In the genomic region with DNA sequence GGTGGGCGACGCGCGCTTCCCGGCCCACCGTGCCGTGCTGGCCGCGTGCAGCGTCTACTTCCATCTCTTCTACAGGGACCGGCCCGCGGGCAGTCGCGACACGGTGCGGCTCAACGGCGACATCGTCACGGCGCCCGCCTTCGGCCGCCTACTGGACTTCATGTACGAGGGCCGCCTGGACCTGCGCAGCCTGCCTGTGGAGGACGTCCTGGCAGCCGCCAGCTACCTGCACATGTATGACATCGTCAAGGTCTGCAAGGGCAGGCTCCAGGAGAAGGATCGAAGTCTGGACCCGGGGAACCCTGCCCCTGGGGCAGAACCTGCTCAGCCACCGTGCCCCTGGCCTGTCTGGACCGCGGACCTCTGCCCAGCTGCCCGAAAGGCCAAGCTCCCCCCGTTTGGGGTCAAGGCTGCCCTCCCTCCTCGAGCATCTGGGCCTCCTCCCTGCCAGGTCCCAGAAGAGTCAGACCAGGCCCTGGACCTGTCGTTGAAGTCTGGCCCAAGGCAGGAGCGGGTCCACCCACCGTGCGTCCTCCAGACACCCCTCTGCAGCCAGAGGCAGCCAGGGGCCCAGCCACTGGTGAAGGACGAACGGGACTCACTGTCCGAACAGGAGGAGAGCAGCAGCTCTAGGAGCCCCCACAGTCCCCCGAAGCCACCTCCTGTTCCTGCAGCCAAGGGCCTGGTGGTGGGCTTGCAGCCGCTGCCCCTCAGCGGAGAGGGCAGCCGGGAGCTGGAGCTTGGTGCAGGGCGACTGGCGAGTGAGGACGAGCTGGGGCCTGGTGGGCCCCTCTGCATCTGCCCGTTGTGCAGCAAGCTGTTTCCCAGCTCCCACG, we compare ENCODE assay signal across 8 cellular contexts. TPM values are rescaled to one million over a fixed set of nuclear protein-coding genes. Genes with fewer than 3 reads are reported as not detected.
DNase-seq lines count a peak whose midpoint lies in the region; FAIRE-seq and TF ChIP-seq lines count a peak whose summit lies in the region.

No MANE protein-coding gene starts in this region.

- H3K36me3 ChIP-seq in esophagus squamous epithelium (no peaks in the 10 kb centered on the region), trophoblast cell (ENCODE audit: control insufficient read depth in 1 of 2, insufficient read depth in 2 of 2, low read length in 2 of 2) (peaks cover 2 to 6% of the 10 kb centered on the region in 2 experiments)

- TF ChIP-seq POLR2A in esophagus squamous epithelium (IDR thresholded peaks at IDR 0.05) (no peak), GM12892 (IDR thresholded peaks at IDR 0.05; ENCODE audit: low read depth, low read length) (no peak)

- peak overlapping the region; percentile 45 for H2AK5ac ChIP-seq in trophoblast cell (ENCODE audit: low read length)

- peak overlapping the region; percentile 68 for H2AFZ ChIP-seq in trophoblast cell (ENCODE audit: insufficient read depth, low read length, poor library complexity)

- no peak overlapping the region for H2BK120ac ChIP-seq in trophoblast cell (ENCODE audit: insufficient read depth, low read length, poor library complexity)

- H3K27ac ChIP-seq in RWPE1 (peak overlapping the region; percentile 84), esophagus squamous epithelium (peak overlapping the region; percentile 82 to 95 (median 92)), trophoblast cell (ENCODE audit: low read depth, low read length) (no peak overlapping the region)

- peak overlapping the region; percentile 60 for H4K12ac ChIP-seq in trophoblast cell (ENCODE audit: low read depth, low read length)

- no peak overlapping the region for H3K23ac ChIP-seq in trophoblast cell (ENCODE audit: low read length)

- H3K9me3 ChIP-seq in esophagus squamous epithelium (no peaks in the 10 kb centered on the region), trophoblast cell (ENCODE audit: insufficient read depth, low read depth, low read length) (peaks cover 6% of the 10 kb centered on the region)

- H3K4me3 ChIP-seq in GM12865 (ENCODE audit: low read depth, low read length) (peak overlapping the region; percentile 62), esophagus squamous epithelium (peak overlapping the region; percentile 55 to 74 (median 60)), trophoblast cell (ENCODE audit: low read depth, low read length) (peak overlapping the region; percentile 72)

- H3K18ac ChIP-seq in trophoblast cell (ENCODE audit: low read length) = peak overlapping the region; percentile 44

- H4K8ac ChIP-seq in trophoblast cell (ENCODE audit: low read depth, low read length) = peak overlapping the region; percentile 34

- H2BK12ac ChIP-seq in trophoblast cell (ENCODE audit: low read length) = no peak overlapping the region

- H4K91ac ChIP-seq in trophoblast cell (ENCODE audit: low read depth, low read length) = peak overlapping the region; percentile 11

- CTCF ChIA-PET in RWPE1 (lab: Yijun Ruan, JAX) = interaction anchor here (0.6 to 1.8 kb wide), 3 partner anchors 19 to 33 kb away, joined by 3 to 5 read pairs (median 3); no protein-coding TSS in a partner anchor

- no peak overlapping the region for H3K4ac ChIP-seq in trophoblast cell (ENCODE audit: low read depth, low read length)

- peaks cover 9% of the 10 kb centered on the region for H3K79me1 ChIP-seq in trophoblast cell (ENCODE audit: low read length)

- TF ChIP-seq CTCF in GM12865 (IDR thresholded peaks at IDR 0.05; ENCODE audit: insufficient read depth, low read depth, low read length, missing control alignments) = no peak
- TF ChIP-seq CTCF in RWPE1 (conservative IDR thresholded peaks at IDR 0.05; ENCODE audit: low read depth) = no peak
- TF ChIP-seq CTCF in esophagus squamous epithelium (IDR thresholded peaks at IDR 0.05) = no peak

- no peak overlapping the region for H3K9ac ChIP-seq in trophoblast cell (ENCODE audit: low read length)

- no peak overlapping the region for H2BK5ac ChIP-seq in trophoblast cell (ENCODE audit: low read depth, low read length, poor library complexity)

- FAIRE-seq in GM12892 (lab: Jason Lieb, UNC) = no peak

- no peaks in the 10 kb centered on the region for H3K27me3 ChIP-seq in esophagus squamous epithelium
- peaks cover 6% of the 10 kb centered on the region for H3K27me3 ChIP-seq in trophoblast cell (ENCODE audit: insufficient read depth, low read length)

- peak overlapping the region; percentile 82 for H3K4me2 ChIP-seq in trophoblast cell (ENCODE audit: low read length)

- 40% methylated on average over 1 of the region's 55 CpGs; no CpG with 5 or more reads in 1 of the 2 donors for WGBS in esophagus squamous epithelium, 2 donors
- no CpG with 5 or more reads among the region's 55 CpGs for WGBS in trophoblast cell (ENCODE audit: extremely low coverage, insufficient coverage, insufficient read length)

- intact Hi-C loops in esophagus squamous epithelium (cut with DNase I) = no loop called here

- H3K14ac ChIP-seq in trophoblast cell (ENCODE audit: low read length) = peak overlapping the region; percentile 57

- POLR2A ChIA-PET in RWPE1 (lab: Yijun Ruan, JAX; ENCODE audit: low non-redundant PET) = no interaction called here

- H3K4me1 ChIP-seq in esophagus squamous epithelium = peaks cover 33 to 85% (median 43%) of the 10 kb centered on the region in 3 donors
- H3K4me1 ChIP-seq in trophoblast cell (ENCODE audit: control insufficient read depth in 1 of 2, insufficient read depth in 2 of 2, low read length in 2 of 2) = peaks cover 9 to 12% of the 10 kb centered on the region in 2 experiments

- DNase-seq in GM12865 (ENCODE audit: low read depth) (no peak), RWPE1 (ENCODE audit: low spot score) (no peak), esophagus squamous epithelium (lab: John Stamatoyannopoulos, UW) (no peak), trophoblast cell (peak; percentile 31 to 55), globus pallidus (ENCODE audit: low spot score) (no peak), DMS114 treated with DMSO at 0.1 percent for 48 hours (lab: John Stamatoyannopoulos, UW; ENCODE audit: unreplicated experiment) (no peak), NCI-H1930 (lab: John Stamatoyannopoulos, UW) (no peak), GM12892 (ENCODE audit: insufficient read length) (no peak)

- peaks cover 5% of the 10 kb centered on the region for H3K79me2 ChIP-seq in trophoblast cell (ENCODE audit: control insufficient read depth, insufficient read depth, low read length, poor library complexity)

RNA-seq across cellular contexts. Expression of gene ZBTB42, which starts 0.6 kb away (rescaled TPM):
- total RNA-seq in esophagus squamous epithelium = 10 to 100 TPM in 2 of 4 donors, 1 to 10 TPM in 2; 4.7 to 14.2 (median 8.4) TPM
- 4.6 and 4.7 TPM in 2 replicates for polyA plus RNA-seq in trophoblast cell (2013)
- polyA plus RNA-seq in GM12892 (2012; ENCODE audit: missing spikeins) = 0.13 TPM

RNA-seq across cellular contexts. Expression of gene AKT1, which starts 6.0 kb away (rescaled TPM):
- 10 to 100 TPM; 66.6 to 93.7 (median 71.3) TPM for total RNA-seq in esophagus squamous epithelium
- 175 TPM in 2 replicates for polyA plus RNA-seq in trophoblast cell (2013)
- 40.7 TPM for polyA plus RNA-seq in GM12892 (2012; ENCODE audit: missing spikeins)

RNA-seq across cellular contexts. Expression of gene SIVA1, which starts 48.6 kb away (rescaled TPM):
- total RNA-seq in esophagus squamous epithelium = 100 to 1,000 TPM; 149 to 282 (median 201) TPM
- polyA plus RNA-seq in trophoblast cell (2013) = 88.0 and 93.0 TPM in 2 replicates
- 30.8 TPM for polyA plus RNA-seq in GM12892 (2012; ENCODE audit: missing spikeins)

Comparison
In these comparisons a context has a peak if more than half of its experiments do, and no peak if none do; other contexts are left out.
1. DNase-seq: peak in trophoblast cell (2 of 2); none in GM12865 (single experiment), RWPE1 (single experiment), esophagus squamous epithelium (single experiment), globus pallidus (single experiment), DMS114 treated with DMSO at 0.1 percent for 48 hours (single experiment), NCI-H1930 (0 of 2) and GM12892 (single experiment).
2. Peak in every context shown above with its lines, with median percentiles within 50 percentile points of each other: H3K4me3 ChIP-seq.